ENCODE assay signal across 22 cellular contexts in the genomic region with DNA sequence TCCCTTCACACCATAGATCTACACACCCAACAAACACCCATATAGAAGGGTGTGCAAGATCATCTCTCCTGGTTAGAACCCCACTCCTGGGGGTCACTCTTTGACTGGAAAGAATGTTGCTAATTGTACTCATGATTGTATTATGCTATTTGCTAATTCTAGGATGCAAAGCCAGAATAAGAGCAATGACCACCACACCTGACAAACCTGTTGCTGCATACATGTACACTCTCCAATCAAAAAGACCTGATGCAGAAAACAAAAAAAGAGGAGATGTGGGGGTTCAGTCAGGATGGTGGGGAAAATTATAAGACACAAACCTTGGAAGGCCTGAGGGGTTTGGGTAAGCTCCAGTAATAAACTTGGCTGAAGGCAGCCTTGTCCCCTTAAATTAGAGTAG.
"Had no signal": no experiment of that assay in that cellular context is flagged by ENCODE, and none has a peak within 500 bp of the region (broad histone marks: within the 10 kb centered on the region; RNA-seq: fewer than 3 reads in every experiment).

No MANE protein-coding gene starts in this region.

- DNase-seq: colonic mucosa; cortex of kidney; dermis blood vessel endothelial cell; dorsolateral prefrontal cortex; effector CD4-positive, alpha-beta T cell; effector CD8-positive, alpha-beta T cell; effector memory CD4-positive, alpha-beta T cell; effector memory CD8-positive, alpha-beta T cell; erythroblast; esophagus squamous epithelium; foreskin keratinocyte; foreskin melanocyte; gastrocnemius medialis; glutamatergic neuron; head of caudate nucleus; heart left ventricle; heart right ventricle had no signal

- H3K27ac ChIP-seq: colonic mucosa, coronary artery, dorsolateral prefrontal cortex, epithelial cell of prostate, esophagus squamous epithelium, foreskin keratinocyte, gastrocnemius medialis, gastroesophageal sphincter, heart left ventricle, heart right ventricle, hepatocyte had no signal

- H3K27me3 Mint-ChIP-seq: dendritic cell treated with granulocyte-macrophage colony-stimulating factor and Interleukin-4, amounts not matched to agents 40 ng/mL and 50 ng/mL, for 4 days; effector memory CD8-positive, alpha-beta T cell had no signal

- H3K27me3 ChIP-seq: colonic mucosa, dorsolateral prefrontal cortex, esophagus squamous epithelium, gastrocnemius medialis, gastroesophageal sphincter, heart left ventricle, heart right ventricle, hepatocyte had no signal

- H3K9me3 ChIP-seq: colonic mucosa, gastrocnemius medialis, gastroesophageal sphincter had no signal

- H3K4me3 ChIP-seq: colonic mucosa, coronary artery, dorsolateral prefrontal cortex, esophagus squamous epithelium, gastrocnemius medialis, gastroesophageal sphincter, heart left ventricle, heart right ventricle, hepatocyte had no signal

- H3K27ac Mint-ChIP-seq: dendritic cell treated with granulocyte-macrophage colony-stimulating factor and Interleukin-4, amounts not matched to agents 40 ng/mL and 50 ng/mL, for 4 days; effector memory CD8-positive, alpha-beta T cell had no signal

- H3K4me1 ChIP-seq: colonic mucosa, esophagus squamous epithelium, foreskin keratinocyte, gastrocnemius medialis, gastroesophageal sphincter, heart left ventricle, heart right ventricle had no signal

- H3K9me3 Mint-ChIP-seq: effector memory CD8-positive, alpha-beta T cell had no signal

- H3K36me3 ChIP-seq: colonic mucosa, esophagus squamous epithelium, gastrocnemius medialis, gastroesophageal sphincter, heart left ventricle, heart right ventricle had no signal

- H3K4me3 Mint-ChIP-seq: dendritic cell treated with granulocyte-macrophage colony-stimulating factor and Interleukin-4, amounts not matched to agents 40 ng/mL and 50 ng/mL, for 4 days; effector memory CD8-positive, alpha-beta T cell had no signal
